In genomic region chr11:8533332-8533731, GRCh38 we compare ENCODE assay signal across 1 cellular context.
A peak's percentile ranks its signal among the peaks of the same experiment; 100 is the strongest.
TF ChIP-seq lines count a peak whose summit lies in the region.

No MANE protein-coding gene starts in this region.

TF ChIP-seq in GM12878, 131 proteins besides CTCF, POLR2A, EP300 and RAD21 (continued from another document):
- peak; percentile 88 for TF ChIP-seq ZBTB40 (IDR thresholded peaks at IDR 0.05; ENCODE audit: borderline replicate concordance)
- TF ChIP-seq BMI1 (IDR thresholded peaks at IDR 0.05; ENCODE audit: borderline replicate concordance) = no peak
- TF ChIP-seq IKZF1 (conservative IDR thresholded peaks at IDR 0.05) = peak; percentile 72
- TF ChIP-seq ZSCAN29 (IDR thresholded peaks at IDR 0.05) = no peak
- TF ChIP-seq SIX5 (IDR thresholded peaks at IDR 0.05; ENCODE audit: low read depth, low read length, severe bottlenecking) = no peak
- peak; percentile 70 for TF ChIP-seq RUNX3 (IDR thresholded peaks at IDR 0.05; ENCODE audit: low read length)
- TF ChIP-seq RB1 (IDR thresholded peaks at IDR 0.05; ENCODE audit: borderline replicate concordance) = no peak
- peak; percentile 40; the same call in 1 of the 2 replicates for TF ChIP-seq NFIC (IDR thresholded peaks at IDR 0.05; ENCODE audit: low read depth, low read length)
- TF ChIP-seq ZNF622 (IDR thresholded peaks at IDR 0.05) = no peak
- TF ChIP-seq SIN3A (IDR thresholded peaks at IDR 0.05; ENCODE audit: low read depth, low read length) = no peak
- peak; percentile 61; the same call in 1 of the 2 replicates for TF ChIP-seq RELB (IDR thresholded peaks at IDR 0.05; ENCODE audit: low read depth)
- peak; percentile 41 to 52; a peak in 2 of 4 replicates for TF ChIP-seq BHLHE40 (IDR thresholded peaks at IDR 0.05; ENCODE audit: borderline replicate concordance in 1 of 2, low read depth in 2 of 2, low read length in 1 of 2)
- no peak for TF ChIP-seq EGR1 (IDR thresholded peaks at IDR 0.05; ENCODE audit: borderline replicate concordance in 1 of 2, low read depth in 2 of 2, low read length in 2 of 2)
- TF ChIP-seq YY1 (IDR thresholded peaks at IDR 0.05; ENCODE audit: low read depth, low read length) = no peak
- no peak for TF ChIP-seq PKNOX1 (IDR thresholded peaks at IDR 0.05)
- no peak for TF ChIP-seq NR2C2 (IDR thresholded peaks at IDR 0.05; ENCODE audit: borderline replicate concordance, control insufficient read depth, insufficient read length, low read depth)
- peak; percentile 99 for TF ChIP-seq PAX5 (IDR thresholded peaks at IDR 0.05; ENCODE audit: borderline replicate concordance, low read depth, low read length)
- TF ChIP-seq ZNF384 (IDR thresholded peaks at IDR 0.05; ENCODE audit: borderline replicate concordance, low read depth, low read length) = no peak
- peak; percentile 57 for TF ChIP-seq MEF2B (IDR thresholded peaks at IDR 0.05; ENCODE audit: partially characterized antibody, poor library complexity, severe bottlenecking)
- no peak for TF ChIP-seq MXI1 (IDR thresholded peaks at IDR 0.05; ENCODE audit: low read depth, low read length)
- peak; percentile 71 for TF ChIP-seq SKIL (IDR thresholded peaks at IDR 0.05; ENCODE audit: low read depth, poor library complexity, severe bottlenecking)
- peak; percentile 52; the same call in 1 of the 2 replicates for TF ChIP-seq EED (IDR thresholded peaks at IDR 0.05; ENCODE audit: low read depth)
- TF ChIP-seq MTA2 (IDR thresholded peaks at IDR 0.05; ENCODE audit: low read depth) = peak; percentile 72; the same call in 1 of the 2 replicates
- TF ChIP-seq MYC (IDR thresholded peaks at IDR 0.05; ENCODE audit: insufficient read depth, insufficient read length, insufficient replicate concordance, low read length, severe bottlenecking) = no peak
- no peak for TF ChIP-seq SREBF2 (IDR thresholded peaks at IDR 0.05; ENCODE audit: low read length)
- no peak for TF ChIP-seq TCF3 (IDR thresholded peaks at IDR 0.05; ENCODE audit: borderline replicate concordance, insufficient read depth, low read depth, low read length)
- TF ChIP-seq IKZF2 (IDR thresholded peaks at IDR 0.05) = peak; percentile 81 to 85
- no peak for TF ChIP-seq POU2F2 (IDR thresholded peaks at IDR 0.05; ENCODE audit: borderline replicate concordance, low read depth, low read length)
